Comparison of ENCODE assay signal across 24 cellular contexts in the genomic region with DNA sequence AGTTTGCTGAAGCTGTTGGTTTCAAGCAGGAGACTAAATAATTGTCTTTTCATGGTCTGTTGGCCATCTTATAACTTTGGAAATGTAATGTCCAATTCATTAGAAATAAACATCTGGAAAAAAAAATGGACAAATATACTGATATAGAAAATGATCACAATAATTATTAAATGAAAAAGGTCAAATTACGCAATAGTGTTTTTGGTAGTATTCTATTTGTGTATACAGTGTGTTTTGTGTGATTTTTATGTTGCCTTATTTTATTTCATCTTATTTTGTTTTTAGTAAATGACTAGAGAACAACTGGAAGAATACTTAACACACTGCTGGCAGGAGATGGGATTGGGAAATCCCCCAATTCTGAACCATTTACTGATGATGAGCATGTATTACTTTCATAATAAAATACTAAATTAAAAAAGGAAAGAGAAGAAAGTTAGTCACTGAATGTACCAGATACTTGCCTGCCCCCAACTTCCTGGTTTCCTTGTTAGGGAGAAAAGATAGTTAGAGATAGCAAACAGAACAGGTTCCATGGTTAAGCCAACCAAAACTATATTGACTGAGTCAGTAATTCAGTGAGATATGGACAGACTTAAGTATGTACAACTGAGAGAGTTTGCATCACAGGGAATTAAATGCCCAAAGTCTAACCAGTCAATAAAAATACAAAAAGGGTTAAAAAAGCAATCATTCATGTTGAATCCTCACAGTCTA.
"Had no signal": no experiment of that assay in that cellular context is flagged by ENCODE, and none has a peak within 500 bp of the region (broad histone marks: within the 10 kb centered on the region; RNA-seq: fewer than 3 reads in every experiment).

No MANE protein-coding gene starts in this region.

- H3K27ac Mint-ChIP-seq: effector memory CD8-positive, alpha-beta T cell; immature natural killer cell; stimulated activated naive B cell treated with anti-CD40 and anti-IgM and Interleukin-4, amounts not matched to agents 10 μg/mL and 1 μg/mL and 100 μg/mL, for 72 hours; stimulated activated naive CD8-positive, alpha-beta T cell treated with anti-CD3 and anti-CD28 coated beads, Interleukin-15, amount 100 ng/mL, for 72 hours had no signal

- H3K9ac ChIP-seq: parathyroid adenoma had no signal

- H3K27ac ChIP-seq: esophagus squamous epithelium, foreskin keratinocyte, left ventricle myocardium inferior, lower lobe of right lung, parathyroid adenoma, psoas muscle, spleen, thoracic aorta had no signal

- H3K4me3 ChIP-seq: esophagus squamous epithelium, left ventricle myocardium inferior, lower lobe of right lung, psoas muscle, spleen, thoracic aorta, transverse colon had no signal

- H3K4me1 Mint-ChIP-seq: immature natural killer cell had no signal

- H3K4me1 ChIP-seq: foreskin keratinocyte, left ventricle myocardium inferior, lower lobe of right lung, parathyroid adenoma, psoas muscle had no signal

- H3K9me3 ChIP-seq: esophagus squamous epithelium, left ventricle myocardium inferior, lower lobe of right lung, psoas muscle, spleen, thoracic aorta, transverse colon had no signal

- H3K27me3 ChIP-seq: esophagus squamous epithelium, foreskin keratinocyte, spleen, transverse colon had no signal

- H3K36me3 ChIP-seq: esophagus squamous epithelium, left ventricle myocardium inferior, lower lobe of right lung, spleen, thoracic aorta, transverse colon had no signal

- DNase-seq: effector memory CD8-positive, alpha-beta T cell; esophagus squamous epithelium; foreskin keratinocyte; immature natural killer cell; left cardiac atrium; left ventricle myocardium inferior; lower lobe of right lung; mesenchymal stem cell; midbrain; naive B cell; occipital lobe; psoas muscle; retina; spleen; stimulated activated CD4-positive, alpha-beta T cell treated with anti-CD3 and anti-CD28 coated beads, Interleukin-15, amount 100 ng/mL, for 24 hours; stimulated activated CD4-positive, alpha-beta T cell treated with anti-CD3 and anti-CD28 coated beads, Interleukin-1b, Interleukin-23, amount 100 ng/mL, for 48 hours; stimulated activated CD4-positive, alpha-beta T cell treated with anti-CD3 and anti-CD28 coated beads, Interleukin-4, amount 100 ng/mL, for 24 hours; stimulated activated naive B cell treated with anti-CD40 and anti-IgM and Interleukin-4, amounts not matched to agents 10 μg/mL and 1 μg/mL and 100 μg/mL, for 72 hours; stimulated activated naive CD8-positive, alpha-beta T cell treated with anti-CD3 and anti-CD28 coated beads, Interleukin-15, amount 100 ng/mL, for 72 hours; transverse colon had no signal

- H3K9me3 Mint-ChIP-seq: effector memory CD8-positive, alpha-beta T cell; immature natural killer cell; nephron; stimulated activated naive B cell treated with anti-CD40 and anti-IgM and Interleukin-4, amounts not matched to agents 10 μg/mL and 1 μg/mL and 100 μg/mL, for 72 hours had no signal

- H3K4me3 Mint-ChIP-seq: effector memory CD8-positive, alpha-beta T cell; immature natural killer cell; naive B cell; nephron; stimulated activated naive B cell treated with anti-CD40 and anti-IgM and Interleukin-4, amounts not matched to agents 10 μg/mL and 1 μg/mL and 100 μg/mL, for 72 hours; stimulated activated naive CD8-positive, alpha-beta T cell treated with anti-CD3 and anti-CD28 coated beads, Interleukin-15, amount 100 ng/mL, for 72 hours had no signal

- H3K79me2 ChIP-seq: parathyroid adenoma had no signal

- H3K27me3 Mint-ChIP-seq: stimulated activated naive CD8-positive, alpha-beta T cell treated with anti-CD3 and anti-CD28 coated beads, Interleukin-15, amount 100 ng/mL, for 72 hours had no signal

- H3K36me3 Mint-ChIP-seq: immature natural killer cell; stimulated activated naive B cell treated with anti-CD40 and anti-IgM and Interleukin-4, amounts not matched to agents 10 μg/mL and 1 μg/mL and 100 μg/mL, for 72 hours had no signal

- H2AFZ ChIP-seq: parathyroid adenoma had no signal

- FAIRE-seq: keratinocyte had no signal
